In the genomic region with DNA sequence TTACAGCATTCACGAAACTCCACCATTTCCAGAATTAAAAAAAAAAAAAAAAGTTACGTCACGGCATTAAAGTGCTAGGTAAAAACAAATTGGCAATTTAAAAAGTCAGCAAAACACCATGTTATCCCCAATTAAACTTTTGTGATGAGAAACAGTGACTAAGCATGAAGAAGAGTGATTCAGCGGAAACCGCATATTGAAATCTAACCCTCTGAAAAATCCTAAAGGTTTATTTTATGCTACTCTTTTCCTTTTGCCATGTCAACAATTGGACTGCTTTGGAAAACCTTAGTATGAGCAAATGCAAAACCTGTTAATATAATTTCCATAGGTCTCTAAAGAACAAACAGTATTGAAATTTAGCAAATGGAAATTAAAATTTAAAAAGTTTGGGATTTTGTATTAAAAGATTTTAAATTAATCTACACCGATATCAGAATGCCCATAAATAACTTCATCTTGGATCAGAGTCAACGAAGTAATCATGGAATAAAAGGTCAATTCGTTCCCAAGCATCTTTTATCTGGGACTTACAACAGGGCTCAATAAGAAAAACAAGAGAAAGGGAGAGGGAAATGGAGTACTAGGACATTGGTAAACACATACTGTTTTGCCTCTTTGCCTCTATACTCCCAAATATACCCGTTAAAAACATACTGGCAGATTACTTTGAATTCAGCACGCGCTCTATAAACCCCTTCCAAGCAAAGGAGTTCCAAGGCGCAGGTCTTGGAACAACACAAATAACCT, we compare ENCODE assay signal across 8 cellular contexts. TPM values are rescaled to one million over a fixed set of nuclear protein-coding genes. Genes with fewer than 3 reads are reported as not detected.
DNase-seq lines count a peak whose midpoint lies in the region; ATAC-seq and TF ChIP-seq lines count a peak whose summit lies in the region.

No MANE protein-coding gene starts in this region.

- TF ChIP-seq POLR2A in esophagus squamous epithelium (IDR thresholded peaks at IDR 0.05) = no peak

- H3K27me3 ChIP-seq in esophagus squamous epithelium = no peaks in the 10 kb centered on the region
- H3K27me3 ChIP-seq in neutrophil = no peaks in the 10 kb centered on the region

- H3K9me3 ChIP-seq in esophagus squamous epithelium (no peaks in the 10 kb centered on the region), neutrophil (no peaks in the 10 kb centered on the region)

- TF ChIP-seq CTCF in esophagus squamous epithelium (IDR thresholded peaks at IDR 0.05) (no peak), neutrophil (IDR thresholded peaks at IDR 0.05) (no peak)

- H3K4me1 ChIP-seq in esophagus squamous epithelium = peaks cover 10 to 66% (median 10%) of the 10 kb centered on the region in 3 donors
- peaks cover 27 to 34% of the 10 kb centered on the region in 2 experiments for H3K4me1 ChIP-seq in neutrophil (ENCODE audit: control insufficient read depth in 1 of 2, insufficient read depth in 1 of 2, low read depth in 1 of 2, low read length in 1 of 2)

- H3K27ac ChIP-seq in esophagus squamous epithelium (peak overlapping the region; percentile 93 to 95 (median 95)), neutrophil (peak overlapping the region; percentile 93)

- intact Hi-C loops in esophagus squamous epithelium (cut with DNase I) = no loop called here

- peak overlapping the region; percentile 77 to 82 (median 80) for H3K4me3 ChIP-seq in esophagus squamous epithelium
- H3K4me3 ChIP-seq in neutrophil (ENCODE audit: low read depth in 1 of 2, low read length in 1 of 2) = peak overlapping the region; percentile 84 to 88

- H3K36me3 ChIP-seq in esophagus squamous epithelium = no peaks in the 10 kb centered on the region
- H3K36me3 ChIP-seq in neutrophil = no peaks in the 10 kb centered on the region

- ATAC-seq in HG03175 (IDR thresholded peaks at IDR 0.05; ENCODE audit: unreplicated experiment) = peak; percentile 0

- 7% methylated on average over 11 to 12 of the region's 12 CpGs for WGBS in esophagus squamous epithelium, 2 donors

- DNase-seq in DMS 273 (lab: John Stamatoyannopoulos, UW; ENCODE audit: unreplicated experiment) (peak; percentile 39), DMS 273 treated with DMSO at 0.1 percent for 48 hours (lab: John Stamatoyannopoulos, UW) (no peak), SW480 (ENCODE audit: low spot score) (peak; percentile 49), esophagus squamous epithelium (lab: John Stamatoyannopoulos, UW) (no peak), DMS114 treated with DMSO at 0.1 percent for 48 hours (lab: John Stamatoyannopoulos, UW; ENCODE audit: unreplicated experiment) (no peak), HT-29 (ENCODE audit: low spot score) (no peak)

RNA-seq across cellular contexts. Expression of a gene that starts 1.1 kb away (rescaled TPM):
- total RNA-seq in esophagus squamous epithelium = 10 to 100 TPM in 1 of 4 donors, 1 to 10 TPM in 3; 4.1 to 23.7 (median 9.0) TPM
- 1.8 and 1.9 TPM in 2 replicates for total RNA-seq in HT-29 (2014; rRNA removed; shearing (Covaris generic))

Comparison
In these comparisons a context has a peak if more than half of its experiments do, and no peak if none do; other contexts are left out.
1. DNase-seq: peak in DMS 273 (single experiment) and SW480 (single experiment); none in DMS 273 treated with DMSO at 0.1 percent for 48 hours (single experiment), esophagus squamous epithelium (single experiment), DMS114 treated with DMSO at 0.1 percent for 48 hours (single experiment) and HT-29 (single experiment).